9 cellular contexts compared by ENCODE assay signal in genomic region chr19:19531951-19532805, GRCh38. TPM values are rescaled to one million over a fixed set of nuclear protein-coding genes. Genes with fewer than 3 reads are reported as not detected.
DNase-seq lines count a peak whose midpoint lies in the region; ATAC-seq, FAIRE-seq and TF ChIP-seq lines count a peak whose summit lies in the region.
"Had no signal": no experiment of that assay in that cellular context is flagged by ENCODE, and none has a peak within 500 bp of the region (broad histone marks: within the 10 kb centered on the region; RNA-seq: fewer than 3 reads in every experiment).

No MANE protein-coding gene starts in this region.

- H3K4me1 Mint-ChIP-seq in Calu3 (ENCODE audit: low read depth, unreplicated experiment) = peaks cover 10% of the 10 kb centered on the region
- H3K4me1 Mint-ChIP-seq in activated T-helper 17 cell treated with anti-CD3 and anti-CD28 coated beads, Interleukin-2, amount 50 U/mL, for 72 hours = peaks cover 6% of the 10 kb centered on the region

- H3K4me3 ChIP-seq in foreskin fibroblast (ENCODE audit: low read depth in 1 of 2, low read length in 2 of 2) = no peak overlapping the region
- H3K4me3 ChIP-seq: SK-N-MC had no signal

- no TSS peak for BruUV-seq in Calu3 (replicated peaks; lab: Mats Ljungman, UMichigan)

- intact Hi-C loops in Calu3 (cut with micrococcal nuclease; ENCODE audit: unreplicated experiment) = loop anchor here (1.0 to 10.0 kb wide), 2 partner anchors 112 to 423 kb away; no protein-coding TSS in a partner anchor

- H3K27me3 Mint-ChIP-seq in Calu3 (ENCODE audit: unreplicated experiment) = no peaks in the 10 kb centered on the region
- no peaks in the 10 kb centered on the region for H3K27me3 Mint-ChIP-seq in activated T-helper 17 cell treated with anti-CD3 and anti-CD28 coated beads, Interleukin-2, amount 50 U/mL, for 72 hours

- peak overlapping the region; percentile 62 for H3K27ac Mint-ChIP-seq in Calu3 (ENCODE audit: unreplicated experiment)
- H3K27ac Mint-ChIP-seq in activated T-helper 17 cell treated with anti-CD3 and anti-CD28 coated beads, Interleukin-2, amount 50 U/mL, for 72 hours = peak overlapping the region; percentile 63

- H3K36me3 Mint-ChIP-seq in Calu3 (ENCODE audit: insufficient read depth, unreplicated experiment) = peaks cover 26% of the 10 kb centered on the region
- H3K36me3 Mint-ChIP-seq in activated T-helper 17 cell treated with anti-CD3 and anti-CD28 coated beads, Interleukin-2, amount 50 U/mL, for 72 hours (ENCODE audit: low read depth) = peaks cover 11% of the 10 kb centered on the region

- no peak for FAIRE-seq in RCC 7860 (lab: Jason Lieb, UNC)

- peak; percentile 90 for ATAC-seq in activated T-helper 17 cell treated with anti-CD3 and anti-CD28 coated beads, Interleukin-2, amount 50 U/mL, for 72 hours (replicated peaks)
- ATAC-seq in omental fat pad (ENCODE audit: low FRiP score) (peak; percentile 49), GM19351 (IDR thresholded peaks at IDR 0.05; ENCODE audit: unreplicated experiment) (no peak)

- TF ChIP-seq CTCF in Calu3 (IDR thresholded peaks at IDR 0.05; ENCODE audit: unreplicated experiment) (peak; percentile 87), foreskin fibroblast (IDR thresholded peaks at IDR 0.05; ENCODE audit: low read depth, low read length) (peak; percentile 87), omental fat pad (IDR thresholded peaks at IDR 0.05) (peak in 2 of 3 donors; percentile 63)

- DNase-seq in Calu3 (peak; percentile 79), HPDE6-E6E7 (ENCODE audit: extremely low spot score) (peak; percentile 65), RCC 7860 (ENCODE audit: low spot score) (peak; percentile 24), foreskin fibroblast (peak; percentile 51 to 88), omental fat pad (ENCODE audit: low spot score) (peak; percentile 82), substantia nigra (lab: John Stamatoyannopoulos, UW) (peak in 46 of 49 donors; percentile 5 to 94 (median 64))

- H3K9me3 Mint-ChIP-seq in Calu3 (ENCODE audit: low read depth, unreplicated experiment) = peaks cover 5% of the 10 kb centered on the region
- no peaks in the 10 kb centered on the region for H3K9me3 Mint-ChIP-seq in activated T-helper 17 cell treated with anti-CD3 and anti-CD28 coated beads, Interleukin-2, amount 50 U/mL, for 72 hours

- no peak overlapping the region for H3K27ac ChIP-seq in substantia nigra (ENCODE audit: low read depth, low read length, poor library complexity, severe bottlenecking)
- H3K27ac ChIP-seq: SK-N-MC had no signal

- CTCF ChIA-PET in Calu3 (lab: Charles Lee) = interaction anchor here (0.8 to 1.6 kb wide), 4 partner anchors 17 to 127 kb away, joined by 3 to 7 read pairs (median 4); partner anchors contain the start of genes GATAD2A and GMIP

- no peak overlapping the region for H3K4me3 Mint-ChIP-seq in Calu3 (ENCODE audit: low read depth, unreplicated experiment)
- no peak overlapping the region for H3K4me3 Mint-ChIP-seq in activated T-helper 17 cell treated with anti-CD3 and anti-CD28 coated beads, Interleukin-2, amount 50 U/mL, for 72 hours

RNA-seq across cellular contexts. Expression of gene YJEFN3, which starts 3.5 kb away (rescaled TPM):
- total RNA-seq in Calu3 (2022) (10.4 and 12.9 TPM in 2 replicates), omental fat pad (1 to 10 TPM in 1 of 4 donors, under 1 TPM in 3; 0.75 to 1.1 (median 0.90) TPM)
- 10 to 100 TPM in 1 of 2 donors, 1 to 10 TPM in 1; 6.7 to 10.3 TPM for total RNA-seq in activated T-helper 17 cell treated with anti-CD3 and anti-CD28 coated beads, Interleukin-2, amount 50 U/mL, for 72 hours

RNA-seq across cellular contexts. Expression of gene CILP2, which starts 5.9 kb away (rescaled TPM):
- 1.3 and 1.7 TPM in 2 replicates for total RNA-seq in Calu3 (2022)
- under 1 TPM; 0.26 to 0.97 TPM for total RNA-seq in activated T-helper 17 cell treated with anti-CD3 and anti-CD28 coated beads, Interleukin-2, amount 50 U/mL, for 72 hours
- total RNA-seq in omental fat pad = 1 to 10 TPM in 1 of 4 donors, under 1 TPM in 3; 0.28 to 2.2 (median 0.38) TPM

RNA-seq across cellular contexts. Expression of gene NDUFA13, which starts 16.2 kb away (rescaled TPM):
- total RNA-seq in Calu3 (2022) = 191 and 193 TPM in 2 replicates
- total RNA-seq in activated T-helper 17 cell treated with anti-CD3 and anti-CD28 coated beads, Interleukin-2, amount 50 U/mL, for 72 hours = 100 to 1,000 TPM; 276 to 397 TPM
- 10 to 100 TPM; 57.4 to 97.2 (median 63.9) TPM for total RNA-seq in omental fat pad

RNA-seq across cellular contexts. Expression of gene TSSK6, which starts 16.8 kb away (rescaled TPM):
- 2.8 and 3.1 TPM in 2 replicates for total RNA-seq in Calu3 (2022)
- 1 to 10 TPM; 4.1 to 4.5 TPM for total RNA-seq in activated T-helper 17 cell treated with anti-CD3 and anti-CD28 coated beads, Interleukin-2, amount 50 U/mL, for 72 hours
- 1 to 10 TPM in 2 of 4 donors, under 1 TPM in 1, not detected in 1; 0.75 to 3.6 (median 1.3) TPM for total RNA-seq in omental fat pad

Comparison
In these comparisons a context has a peak if more than half of its experiments do, and no peak if none do; other contexts are left out.
1. DNase-seq: peak in every context shown above with its lines; median percentile 82 in omental fat pad; 79 in Calu3; 70 in foreskin fibroblast; 65 in HPDE6-E6E7; 64 in substantia nigra; 24 in RCC 7860.